ENCODE assay signal across 13 cellular contexts in the genomic region with DNA sequence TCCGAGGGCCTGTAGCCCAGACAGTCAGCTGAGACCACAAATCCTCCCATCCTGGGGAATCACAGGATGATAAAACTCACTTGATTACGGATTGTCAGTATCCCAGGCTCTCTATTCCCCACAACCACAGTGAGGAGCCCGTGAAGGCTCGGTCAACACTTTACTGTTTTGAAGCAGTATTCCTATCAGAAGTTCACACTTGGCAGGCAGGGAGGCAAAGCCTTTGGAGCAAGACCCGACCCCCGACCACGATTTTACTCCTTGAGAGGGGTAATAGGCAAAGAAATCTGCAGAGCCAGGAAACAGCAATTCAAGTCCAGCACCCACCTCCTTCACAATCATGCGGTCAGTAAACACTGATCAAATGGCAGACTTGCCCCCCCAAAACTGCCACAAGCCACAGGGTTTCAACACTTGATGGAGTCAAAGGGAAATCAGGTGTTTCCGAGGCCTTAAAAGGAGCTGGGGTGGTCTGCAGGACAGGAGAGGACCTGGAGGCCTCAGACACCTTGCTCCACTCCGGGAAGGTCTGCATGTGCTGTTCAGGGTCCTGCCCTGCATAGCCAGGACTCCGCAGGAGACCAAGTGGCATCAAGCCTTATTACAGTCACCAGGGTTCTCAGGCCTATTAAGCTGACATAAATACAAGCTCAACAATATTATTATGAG.
DNase-seq lines count a peak whose midpoint lies in the region; ATAC-seq and TF ChIP-seq lines count a peak whose summit lies in the region.
"Had no signal": no experiment of that assay in that cellular context is flagged by ENCODE, and none has a peak within 500 bp of the region (broad histone marks: within the 10 kb centered on the region; RNA-seq: fewer than 3 reads in every experiment).

No MANE protein-coding gene starts in this region.

- DNase-seq in activated effector memory CD4-positive, alpha-beta T cell treated with anti-CD3 and anti-CD28 coated beads, Interleukin-2, amount 50 U/mL, for 16 hours = peak; percentile 37
- no peak for DNase-seq in activated effector memory CD4-positive, alpha-beta T cell treated with Interleukin-2 at 50 U/mL for 16 hours
- DNase-seq in tibial artery = peak; percentile 1 to 23
- DNase-seq in midbrain (lab: John Stamatoyannopoulos, UW) = no peak
- no peak for DNase-seq in NCI-H510A treated with DMSO at 0.1 percent for 48 hours (lab: John Stamatoyannopoulos, UW)
- DNase-seq: activated CD4-positive, alpha-beta T cell treated with anti-CD3 and anti-CD28 coated beads, Interleukin-2, amount 50 U/mL, for 4 hours; DND-41; NCI-H1105 treated with DMSO at 0.1 percent for 48 hours; stimulated activated CD4-positive, alpha-beta T cell treated with anti-CD3 and anti-CD28 coated beads, Interleukin-15, amount 100 ng/mL, for 24 hours had no signal

- ATAC-seq in GM19397 (IDR thresholded peaks at IDR 0.05; ENCODE audit: unreplicated experiment) = no peak
- ATAC-seq: activated naive CD4-positive, alpha-beta T cell treated with anti-CD3 and anti-CD28 coated beads, Interleukin-2, amount 50 U/mL, for 72 hours had no signal

- H3K9me3 ChIP-seq in muscle layer of duodenum (ENCODE audit: control insufficient read depth in 1 of 2, low read length in 2 of 2) (no peaks in the 10 kb centered on the region), tibial artery (no peaks in the 10 kb centered on the region)

- H3K4me3 ChIP-seq in muscle layer of duodenum (ENCODE audit: low read depth in 1 of 2, low read length in 2 of 2) (no peak overlapping the region), tibial artery (no peak overlapping the region)

- H3K27me3 ChIP-seq in muscle layer of duodenum (ENCODE audit: low read depth, low read length) (no peaks in the 10 kb centered on the region), tibial artery (no peaks in the 10 kb centered on the region)

- no peak for TF ChIP-seq CTCF in tibial artery (IDR thresholded peaks at IDR 0.05)

- peaks cover 28 to 45% of the 10 kb centered on the region in 2 donors for H3K4me1 ChIP-seq in muscle layer of duodenum (ENCODE audit: control insufficient read depth in 1 of 2, insufficient read depth in 2 of 2, low read length in 2 of 2)
- H3K4me1 ChIP-seq in tibial artery = peaks cover 0 to 62% (median 42%) of the 10 kb centered on the region in 4 donors

- H3K36me3 ChIP-seq in muscle layer of duodenum (ENCODE audit: control insufficient read depth in 1 of 2, insufficient read depth in 2 of 2, low read length in 2 of 2) (no peaks in the 10 kb centered on the region), tibial artery (no peaks in the 10 kb centered on the region)

- intact Hi-C loops in tibial artery (cut with DNase I; ENCODE audit: low total_unique reads) = no loop called here

- peak overlapping the region; percentile 49 for H3K27ac ChIP-seq in cingulate gyrus (ENCODE audit: low read depth, low read length)
- peak overlapping the region; percentile 19 for H3K27ac ChIP-seq in muscle layer of duodenum (ENCODE audit: low read length)
- peak overlapping the region; percentile 10 to 61 for H3K27ac ChIP-seq in tibial artery

Comparison
In these comparisons a context has a peak if more than half of its experiments do, and no peak if none do; other contexts are left out.
1. DNase-seq: peak in activated effector memory CD4-positive, alpha-beta T cell treated with anti-CD3 and anti-CD28 coated beads, Interleukin-2, amount 50 U/mL, for 16 hours (single experiment) and tibial artery (2 of 2); none in activated effector memory CD4-positive, alpha-beta T cell treated with Interleukin-2 at 50 U/mL for 16 hours (single experiment), midbrain (single experiment) and NCI-H510A treated with DMSO at 0.1 percent for 48 hours (single experiment).
2. Peak in every context shown above with its lines, with median percentiles within 50 percentile points of each other: H3K27ac ChIP-seq.